In the genomic region with DNA sequence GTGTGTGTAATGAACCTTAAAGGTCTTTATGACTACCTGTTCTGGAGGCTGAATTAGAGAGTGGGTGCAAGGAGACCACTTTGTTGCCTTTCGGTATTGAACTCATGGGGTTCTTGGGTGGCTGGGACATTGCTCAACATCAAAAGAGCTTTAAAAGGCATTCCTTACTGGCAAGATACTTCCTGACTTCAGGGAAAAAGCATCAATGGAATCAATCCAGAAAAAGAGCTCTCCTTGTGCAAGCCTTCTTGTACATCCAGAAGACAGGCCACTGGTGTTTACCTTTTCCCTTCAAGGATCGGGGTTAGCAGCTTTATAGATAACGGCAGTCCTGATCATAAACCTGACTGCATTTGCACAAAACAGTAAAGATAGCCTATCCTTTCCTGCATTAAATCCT, we compare ENCODE assay signal across 19 cellular contexts.
"Had no signal": no experiment of that assay in that cellular context is flagged by ENCODE, and none has a peak within 500 bp of the region (broad histone marks: within the 10 kb centered on the region; RNA-seq: fewer than 3 reads in every experiment).

No MANE protein-coding gene starts in this region.

- H3K27me3 ChIP-seq: breast epithelium, esophagus muscularis mucosa, gastrocnemius medialis, left lung, upper lobe of left lung had no signal

- DNase-seq: activated CD4-positive, alpha-beta T cell treated with anti-CD3 and anti-CD28 coated beads, Interleukin-2, amount 10 ng/mL, durations not matched to agents 24 days and 14 days; activated naive CD4-positive, alpha-beta T cell treated with Interleukin-2 at 50 U/mL for 16 hours; activated naive CD8-positive, alpha-beta T cell treated with anti-CD3 and anti-CD28 coated beads, Interleukin-2, amount 50 U/mL, for 24 hours; cortex of kidney; gastrocnemius medialis; head of caudate nucleus; left lung; midbrain; stimulated activated CD4-positive, alpha-beta T cell treated with anti-CD3 and anti-CD28 coated beads, Interleukin-2, amount 100 ng/mL, for 24 hours; T-helper 1 cell; T1000; upper lobe of left lung had no signal

- H3K9me3 ChIP-seq: breast epithelium, esophagus muscularis mucosa, gastrocnemius medialis, left lung, upper lobe of left lung had no signal

- H3K4me1 ChIP-seq: breast epithelium, gastrocnemius medialis, left lung, parathyroid adenoma, upper lobe of left lung had no signal

- H2AFZ ChIP-seq: parathyroid adenoma had no signal

- H3K27ac ChIP-seq: esophagus muscularis mucosa, gastrocnemius medialis, left lung, parathyroid adenoma, upper lobe of left lung had no signal

- FAIRE-seq: astrocyte had no signal

- H3K79me2 ChIP-seq: parathyroid adenoma had no signal

- H3K4me1 Mint-ChIP-seq: nephron had no signal

- H3K36me3 ChIP-seq: breast epithelium had no signal

- ATAC-seq: activated naive CD8-positive, alpha-beta T cell treated with anti-CD3 and anti-CD28 coated beads, Interleukin-2, amount 50 U/mL, for 24 hours; gastrocnemius medialis; left lung had no signal

- H3K9me3 Mint-ChIP-seq: activated CD4-positive, alpha-beta T cell treated with anti-CD3 and anti-CD28 coated beads, Interleukin-2, amount 10 ng/mL, durations not matched to agents 24 days and 14 days; activated naive CD8-positive, alpha-beta T cell treated with anti-CD3 and anti-CD28 coated beads, Interleukin-2, amount 50 U/mL, for 24 hours; activated T-helper 2 cell treated with anti-CD3 and anti-CD28 coated beads, Interferon-gamma antibody, Interleukin-2, Interleukin-4, amounts not matched to agents 10 μg/mL and 5 μg/mL and 100 μg/mL, durations not matched to agents 14 hours and 24 hours and 36 hours; nephron; stimulated activated naive CD8-positive, alpha-beta T cell treated with anti-CD3 and anti-CD28 coated beads, Interleukin-15, Interleukin-2, amounts not matched to agents 100 ng/mL and 50 ng/mL, for 24 hours had no signal

- H3K4me3 ChIP-seq: breast epithelium, esophagus muscularis mucosa, gastrocnemius medialis, left lung, upper lobe of left lung had no signal

- H3K9ac ChIP-seq: parathyroid adenoma had no signal

- H3K27me3 Mint-ChIP-seq: activated CD4-positive, alpha-beta T cell treated with anti-CD3 and anti-CD28 coated beads, Interleukin-2, amount 10 ng/mL, durations not matched to agents 24 days and 14 days; activated naive CD8-positive, alpha-beta T cell treated with anti-CD3 and anti-CD28 coated beads, Interleukin-2, amount 50 U/mL, for 24 hours; stimulated activated naive CD8-positive, alpha-beta T cell treated with anti-CD3 and anti-CD28 coated beads, Interleukin-15, Interleukin-2, amounts not matched to agents 100 ng/mL and 50 ng/mL, for 24 hours had no signal

- H3K4me3 Mint-ChIP-seq: activated CD4-positive, alpha-beta T cell treated with anti-CD3 and anti-CD28 coated beads, Interleukin-2, amount 10 ng/mL, durations not matched to agents 24 days and 14 days; activated naive CD8-positive, alpha-beta T cell treated with anti-CD3 and anti-CD28 coated beads, Interleukin-2, amount 50 U/mL, for 24 hours; nephron; stimulated activated naive CD8-positive, alpha-beta T cell treated with anti-CD3 and anti-CD28 coated beads, Interleukin-15, Interleukin-2, amounts not matched to agents 100 ng/mL and 50 ng/mL, for 24 hours had no signal

- H3K27ac Mint-ChIP-seq: activated naive CD8-positive, alpha-beta T cell treated with anti-CD3 and anti-CD28 coated beads, Interleukin-2, amount 50 U/mL, for 24 hours; activated T-helper 2 cell treated with anti-CD3 and anti-CD28 coated beads, Interferon-gamma antibody, Interleukin-2, Interleukin-4, amounts not matched to agents 10 μg/mL and 5 μg/mL and 100 μg/mL, durations not matched to agents 14 hours and 24 hours and 36 hours; nephron; stimulated activated naive CD8-positive, alpha-beta T cell treated with anti-CD3 and anti-CD28 coated beads, Interleukin-15, Interleukin-2, amounts not matched to agents 100 ng/mL and 50 ng/mL, for 24 hours had no signal
